In the genomic region with DNA sequence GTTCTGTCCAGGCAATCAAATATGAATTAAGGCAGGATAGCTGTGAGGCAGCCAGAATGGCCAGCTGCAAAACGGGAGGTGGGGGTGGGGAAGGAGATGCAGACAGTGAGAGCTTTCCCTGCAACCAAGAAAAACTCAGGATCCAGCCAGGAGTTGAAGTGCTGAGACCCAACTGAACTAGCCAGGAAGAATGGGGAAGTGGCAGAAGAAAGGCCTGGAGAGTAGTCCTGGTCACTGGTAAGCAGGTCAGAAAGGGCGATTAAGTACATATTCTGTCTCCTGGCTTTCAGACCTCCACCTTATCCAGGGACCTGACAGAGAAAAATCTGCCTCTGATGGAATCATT, we compare ENCODE assay signal across 20 cellular contexts. TPM values are rescaled to one million over a fixed set of nuclear protein-coding genes. Genes with fewer than 3 reads are reported as not detected.
DNase-seq lines count a peak whose midpoint lies in the region; ATAC-seq, FAIRE-seq and TF ChIP-seq lines count a peak whose summit lies in the region.
"Had no signal": no experiment of that assay in that cellular context is flagged by ENCODE, and none has a peak within 500 bp of the region (broad histone marks: within the 10 kb centered on the region; RNA-seq: fewer than 3 reads in every experiment).

No MANE protein-coding gene starts in this region.

- H3K4me3 Mint-ChIP-seq in nephron progenitor cell: peak overlapping the region; percentile 92
- H3K4me3 Mint-ChIP-seq: CD4-positive, alpha-beta T cell had no signal

- H3K9me3 ChIP-seq in HUES48 (ENCODE audit: control insufficient read depth, insufficient read depth, low read length) (no peaks in the 10 kb centered on the region), K562 (replicated peaks; ENCODE audit: control insufficient read depth, insufficient read depth, low read depth, low read length) (no peaks in the 10 kb centered on the region), esophagus squamous epithelium (no peaks in the 10 kb centered on the region)

- no peak for ATAC-seq in K562
- ATAC-seq: left cardiac atrium, SK-N-SH treated with all-trans-retinoic acid at 6 μM for 48 hours had no signal

- 0% methylated on average over 2 of the region's 2 CpGs for WGBS in K562 (ENCODE audit: insufficient coverage, low coverage, missing lambda C conversion rate)
- WGBS in esophagus squamous epithelium, 2 donors: 55 to 79% methylated on average over 2 of the region's 2 CpGs

- H3K9me3 Mint-ChIP-seq in nephron progenitor cell: no peaks in the 10 kb centered on the region
- H3K9me3 Mint-ChIP-seq: CD4-positive, alpha-beta T cell had no signal

- H4K20me1 ChIP-seq in K562 (replicated peaks; ENCODE audit: control insufficient read depth, insufficient read depth, low read length): no peaks in the 10 kb centered on the region; the same call in 1 of the 2 replicates

- no TSS peak for BruUV-seq in K562 (replicated peaks; lab: Mats Ljungman, UMichigan)

- H3K9ac ChIP-seq in HUES48 (ENCODE audit: low read depth, low read length) (no peak overlapping the region), K562 (ENCODE audit: insufficient read depth in 1 of 2, low read depth in 2 of 2, low read length in 2 of 2) (no peak overlapping the region)

- CTCF ChIA-PET in K562 (lab: Yijun Ruan, JAX; ENCODE audit: low intra/inter-chr PET ratio): no interaction called here

- no peak for FAIRE-seq in K562 (lab: Jason Lieb, UNC)
- FAIRE-seq: endometrium had no signal

- no peak overlapping the region for H3K4me2 ChIP-seq in K562 (ENCODE audit: insufficient read depth, low read length)

- peaks cover 100% of the 10 kb centered on the region for H3K27me3 ChIP-seq in HUES48 (ENCODE audit: control insufficient read depth, insufficient read depth, low read length)
- peaks cover 69 to 75% of the 10 kb centered on the region in 2 experiments for H3K27me3 ChIP-seq in K562 (ENCODE audit: control insufficient read depth in 2 of 2, insufficient read depth in 2 of 2, low read length in 2 of 2)
- H3K27me3 ChIP-seq in esophagus squamous epithelium: peaks cover 34 to 100% (median 48%) of the 10 kb centered on the region in 4 donors

- H3K36me3 ChIP-seq in HUES48 (ENCODE audit: control insufficient read depth, insufficient read depth, low read length) (no peaks in the 10 kb centered on the region), K562 (ENCODE audit: control insufficient read depth, insufficient read depth, low read length) (no peaks in the 10 kb centered on the region), esophagus squamous epithelium (no peaks in the 10 kb centered on the region)

- TF ChIP-seq CTCF in K562 (IDR thresholded peaks at IDR 0.05 in 2 of 3, conservative IDR thresholded peaks at IDR 0.05 in 1 of 3; ENCODE audit: insufficient read depth in 2 of 3, low read depth in 1 of 3, low read length in 3 of 3) (no peak), nephron progenitor cell (IDR thresholded peaks at IDR 0.05) (no peak), esophagus squamous epithelium (IDR thresholded peaks at IDR 0.05) (no peak)

- H3K4me3 ChIP-seq in HUES48 (ENCODE audit: low read depth, low read length): peak overlapping the region; percentile 40; the same call in 1 of the 2 replicates
- H3K4me3 ChIP-seq in K562: no peak overlapping the region
- no peak overlapping the region for H3K4me3 ChIP-seq in esophagus squamous epithelium

- intact Hi-C loops in K562 (cut with micrococcal nuclease) (no loop called here), esophagus squamous epithelium (cut with DNase I) (no loop called here)

- TF ChIP-seq RAD21 in K562 (CRISPR knock-in tag; conservative IDR thresholded peaks at IDR 0.05 in 1 of 2, IDR thresholded peaks at IDR 0.05 in 1 of 2): no peak

- no peak for TF ChIP-seq POLR2A in K562 (conservative IDR thresholded peaks at IDR 0.05)
- TF ChIP-seq POLR2A in esophagus squamous epithelium (IDR thresholded peaks at IDR 0.05): no peak

- H3K27ac ChIP-seq in HUES48 (ENCODE audit: low read depth, low read length) (no peak overlapping the region), K562 (ENCODE audit: extremely low read depth, low read depth, low read length) (no peak overlapping the region), esophagus squamous epithelium (no peak overlapping the region)
- H3K27ac ChIP-seq: HL-60 had no signal

- H3K9me1 ChIP-seq in K562 (ENCODE audit: control insufficient read depth, insufficient read depth, low read length): no peaks in the 10 kb centered on the region

- peaks cover 32% of the 10 kb centered on the region for H3K4me1 ChIP-seq in HUES48 (ENCODE audit: control insufficient read depth, insufficient read depth, low read length)
- peaks cover 0 to 31% of the 10 kb centered on the region in 2 experiments; a peak in 2 of 5 replicates for H3K4me1 ChIP-seq in K562 (replicated peaks in 1 of 2; ENCODE audit: control insufficient read depth in 2 of 2, insufficient read depth in 2 of 2, low read length in 2 of 2)
- H3K4me1 ChIP-seq in esophagus squamous epithelium: peaks cover 3 to 36% (median 7%) of the 10 kb centered on the region in 3 donors

- POLR2A ChIA-PET in K562 (lab: Yijun Ruan, JAX): interaction anchor here (0.7 kb wide), 1 partner anchor 34 kb away, joined by 5 read pairs; no protein-coding TSS in a partner anchor

- peaks cover 95% of the 10 kb centered on the region for H3K4me1 Mint-ChIP-seq in nephron progenitor cell

- H3K27ac Mint-ChIP-seq in nephron progenitor cell: peak overlapping the region; percentile 99
- H3K27ac Mint-ChIP-seq: CD4-positive, alpha-beta T cell; H9 had no signal

- DNase-seq in K562 (ENCODE audit: extremely low read depth in 1 of 4, low spot score in 3 of 4) (no peak), nephron progenitor cell (no peak), NCI-H2196 (lab: John Stamatoyannopoulos, UW; ENCODE audit: unreplicated experiment) (no peak), esophagus squamous epithelium (lab: John Stamatoyannopoulos, UW) (no peak), cerebellar cortex (ENCODE audit: low spot score) (no peak)
- DNase-seq: activated CD4-positive, alpha-beta T cell treated with anti-CD3 and anti-CD28 coated beads for 4 hours; activated CD8-positive, alpha-beta memory T cell treated with anti-CD3 and anti-CD28 coated beads, Interleukin-2, amount 50 U/mL, for 4 hours; activated gamma-delta T cell treated with Interleukin-2 at 50 U/mL for 16 hours; CD4-positive, alpha-beta T cell; KG1; left cardiac atrium; NCI-H2171 treated with DMSO at 0.1 percent for 48 hours; stimulated activated CD4-positive, alpha-beta T cell treated with anti-CD3 and anti-CD28 coated beads, Interleukin-4, amount 100 ng/mL, for 1 hour had no signal

- peaks cover 21% of the 10 kb centered on the region for H3K36me3 Mint-ChIP-seq in nephron progenitor cell (ENCODE audit: low read depth)

- no peak for TF ChIP-seq EP300 in K562 (IDR thresholded peaks at IDR 0.05; ENCODE audit: low read length)

- H3K79me2 ChIP-seq in K562 (ENCODE audit: control insufficient read depth, insufficient read depth, low read length): no peaks in the 10 kb centered on the region

- H3K27me3 Mint-ChIP-seq in nephron progenitor cell (ENCODE audit: low read depth, poor library complexity): peaks cover 16% of the 10 kb centered on the region

- in situ Hi-C loops in K562 (cut with MboI): no loop called here

- no peak overlapping the region for H2AFZ ChIP-seq in K562 (ENCODE audit: low read depth, low read length)

RNA-seq across cellular contexts. Expression of a gene that starts 12.8 kb away (rescaled TPM):
- total RNA-seq in K562 (2011; cell fraction: chromatin; rRNA removed; ENCODE audit: low replicate concordance): not detected in 2 replicates
- not detected in 2 replicates for total RNA-seq in K562 (2011; cell fraction: nucleolus; rRNA removed)
- total RNA-seq in K562 (2011; cell fraction: nucleoplasm; rRNA removed): not detected in 2 replicates
- total RNA-seq in K562 (2014; rRNA removed) (not detected in 2 replicates), K562 (2014; rRNA removed; fragmentation: Illumina TruSeq; extraction: Trizol) (not detected in 2 replicates), K562 (2015; rRNA removed; fragmentation: Illumina TruSeq; extraction: Trizol) (not detected in 2 replicates), K562 (2021) (not detected in 2 replicates), esophagus squamous epithelium (under 1 TPM in 1 of 4 donors, not detected in 3; 0.19 TPM)
- polyA plus RNA-seq in K562 (2011; rRNA removed) (not detected in 2 replicates), K562 (2014; fragmentation: Illumina TruSeq; extraction: Trizol) (not detected in 2 replicates), K562 (2014; fragmentation: Nextera tagmentation; extraction: Ambion mirVana) (not detected), K562 (2014; rRNA removed) (not detected in 2 replicates)
- 0.03 TPM in 1 of 2 replicates, not detected in the other for polyA plus RNA-seq in K562 (2011; cell fraction: cytosol; rRNA removed)
- not detected in 2 replicates for polyA plus RNA-seq in K562 (2011; cell fraction: nucleus; rRNA removed)
- not detected in 2 replicates for polyA plus RNA-seq in K562 (2012)
- polyA minus RNA-seq in K562 (2011; rRNA and poly(A)+ RNA removed): not detected in 2 replicates
- not detected in 2 replicates for polyA minus RNA-seq in K562 (2011; cell fraction: cytosol; rRNA and poly(A)+ RNA removed)
- not detected in 2 replicates for polyA minus RNA-seq in K562 (2011; cell fraction: nucleus; rRNA and poly(A)+ RNA removed)
- total RNA-seq: CD4-positive, alpha-beta T cell; cerebellum; H9; osteocyte had no signal

RNA-seq across cellular contexts. Expression of a gene that starts 18.6 kb away (rescaled TPM):
- total RNA-seq in K562 (2011; cell fraction: chromatin; rRNA removed; ENCODE audit: low replicate concordance): not detected in 2 replicates
- total RNA-seq in K562 (2011; cell fraction: nucleolus; rRNA removed): not detected in 2 replicates
- total RNA-seq in K562 (2011; cell fraction: nucleoplasm; rRNA removed): not detected in 2 replicates
- total RNA-seq in K562 (2014; rRNA removed): not detected in 2 replicates
- total RNA-seq in K562 (2014; rRNA removed; fragmentation: Illumina TruSeq; extraction: Trizol): not detected in 2 replicates
- not detected in 2 replicates for total RNA-seq in K562 (2015; rRNA removed; fragmentation: Illumina TruSeq; extraction: Trizol)
- total RNA-seq in K562 (2021): not detected in 2 replicates
- not detected in 2 replicates for polyA plus RNA-seq in K562 (2011; rRNA removed)
- not detected in 2 replicates for polyA plus RNA-seq in K562 (2011; cell fraction: cytosol; rRNA removed)
- polyA plus RNA-seq in K562 (2011; cell fraction: nucleus; rRNA removed): not detected in 2 replicates
- not detected in 2 replicates for polyA plus RNA-seq in K562 (2012)
- polyA plus RNA-seq in K562 (2014; fragmentation: Illumina TruSeq; extraction: Trizol): not detected in 2 replicates
- not detected for polyA plus RNA-seq in K562 (2014; fragmentation: Nextera tagmentation; extraction: Ambion mirVana)
- polyA plus RNA-seq in K562 (2014; rRNA removed): not detected in 2 replicates
- polyA minus RNA-seq in K562 (2011; rRNA and poly(A)+ RNA removed): not detected in 2 replicates
- not detected in 2 replicates for polyA minus RNA-seq in K562 (2011; cell fraction: cytosol; rRNA and poly(A)+ RNA removed)
- not detected in 2 replicates for polyA minus RNA-seq in K562 (2011; cell fraction: nucleus; rRNA and poly(A)+ RNA removed)
- 1 to 10 TPM in 2 of 4 donors, under 1 TPM in 1, not detected in 1; 0.40 to 2.9 (median 1.5) TPM for total RNA-seq in esophagus squamous epithelium
- total RNA-seq: CD4-positive, alpha-beta T cell; cerebellum; H9; osteocyte had no signal

RNA-seq across cellular contexts. Expression of a gene that starts 24.4 kb away (rescaled TPM):
- not detected in 2 replicates for total RNA-seq in K562 (2011; cell fraction: chromatin; rRNA removed; ENCODE audit: low replicate concordance)
- not detected in 2 replicates for total RNA-seq in K562 (2011; cell fraction: nucleolus; rRNA removed)
- not detected in 2 replicates for total RNA-seq in K562 (2011; cell fraction: nucleoplasm; rRNA removed)
- total RNA-seq in K562 (2014; rRNA removed): not detected in 2 replicates
- not detected in 2 replicates for total RNA-seq in K562 (2014; rRNA removed; fragmentation: Illumina TruSeq; extraction: Trizol)
- total RNA-seq in K562 (2015; rRNA removed; fragmentation: Illumina TruSeq; extraction: Trizol): not detected in 2 replicates
- total RNA-seq in K562 (2021): not detected in 2 replicates
- not detected in 2 replicates for polyA plus RNA-seq in K562 (2011; rRNA removed)
- 0.04 TPM in 1 of 2 replicates, not detected in the other for polyA plus RNA-seq in K562 (2011; cell fraction: cytosol; rRNA removed)
- not detected in 2 replicates for polyA plus RNA-seq in K562 (2011; cell fraction: nucleus; rRNA removed)
- polyA plus RNA-seq in K562 (2012): 0.11 TPM in 1 of 2 replicates, not detected in the other
- not detected in 2 replicates for polyA plus RNA-seq in K562 (2014; fragmentation: Illumina TruSeq; extraction: Trizol)
- not detected for polyA plus RNA-seq in K562 (2014; fragmentation: Nextera tagmentation; extraction: Ambion mirVana)
- not detected in 2 replicates for polyA plus RNA-seq in K562 (2014; rRNA removed)
- polyA minus RNA-seq in K562 (2011; rRNA and poly(A)+ RNA removed): not detected in 2 replicates
- polyA minus RNA-seq in K562 (2011; cell fraction: cytosol; rRNA and poly(A)+ RNA removed): not detected in 2 replicates
- not detected in 2 replicates for polyA minus RNA-seq in K562 (2011; cell fraction: nucleus; rRNA and poly(A)+ RNA removed)
- total RNA-seq in esophagus squamous epithelium: 1 to 10 TPM in 1 of 4 donors, under 1 TPM in 1, not detected in 2; 0.31 to 2.5 TPM
- total RNA-seq: CD4-positive, alpha-beta T cell; cerebellum; H9; osteocyte had no signal

RNA-seq across cellular contexts. Expression of a gene that starts 46.2 kb away (rescaled TPM):
- not detected in 2 replicates for total RNA-seq in K562 (2011; cell fraction: chromatin; rRNA removed; ENCODE audit: low replicate concordance)
- not detected in 2 replicates for total RNA-seq in K562 (2011; cell fraction: nucleolus; rRNA removed)
- not detected in 2 replicates for total RNA-seq in K562 (2011; cell fraction: nucleoplasm; rRNA removed)
- total RNA-seq in K562 (2014; rRNA removed) (not detected in 2 replicates), K562 (2014; rRNA removed; fragmentation: Illumina TruSeq; extraction: Trizol) (0.15 TPM in 1 of 2 replicates, not detected in the other), K562 (2015; rRNA removed; fragmentation: Illumina TruSeq; extraction: Trizol) (not detected in 2 replicates), K562 (2021) (not detected in 2 replicates), esophagus squamous epithelium (1 to 10 TPM in 3 of 4 donors, not detected in 1; 1.2 to 4.6 (median 1.2) TPM)
- polyA plus RNA-seq in K562 (2011; rRNA removed) (not detected in 2 replicates), K562 (2014; fragmentation: Illumina TruSeq; extraction: Trizol) (not detected in 2 replicates), K562 (2014; fragmentation: Nextera tagmentation; extraction: Ambion mirVana) (under 1 TPM in 1 of 2 experiments, not detected in 1; 0.04 TPM), K562 (2014; rRNA removed) (0.30 TPM in 1 of 2 replicates, not detected in the other)
- not detected in 2 replicates for polyA plus RNA-seq in K562 (2011; cell fraction: cytosol; rRNA removed)
- polyA plus RNA-seq in K562 (2011; cell fraction: nucleus; rRNA removed): not detected in 2 replicates
- 0.57 TPM in 1 of 2 replicates, not detected in the other for polyA plus RNA-seq in K562 (2012)
- polyA minus RNA-seq in K562 (2011; rRNA and poly(A)+ RNA removed): not detected in 2 replicates
- not detected in 2 replicates for polyA minus RNA-seq in K562 (2011; cell fraction: cytosol; rRNA and poly(A)+ RNA removed)
- polyA minus RNA-seq in K562 (2011; cell fraction: nucleus; rRNA and poly(A)+ RNA removed): 0.22 TPM in 1 of 2 replicates, not detected in the other
- total RNA-seq: CD4-positive, alpha-beta T cell; cerebellum; H9; osteocyte had no signal

RNA-seq across cellular contexts. Expression of a gene that starts 53.2 kb away (rescaled TPM):
- not detected in 2 replicates for total RNA-seq in K562 (2011; cell fraction: chromatin; rRNA removed; ENCODE audit: low replicate concordance)
- total RNA-seq in K562 (2011; cell fraction: nucleolus; rRNA removed): not detected in 2 replicates
- total RNA-seq in K562 (2011; cell fraction: nucleoplasm; rRNA removed): not detected in 2 replicates
- not detected in 2 replicates for total RNA-seq in K562 (2014; rRNA removed)
- total RNA-seq in K562 (2014; rRNA removed; fragmentation: Illumina TruSeq; extraction: Trizol): not detected in 2 replicates
- not detected in 2 replicates for total RNA-seq in K562 (2015; rRNA removed; fragmentation: Illumina TruSeq; extraction: Trizol)
- not detected in 2 replicates for total RNA-seq in K562 (2021)
- polyA plus RNA-seq in K562 (2011; rRNA removed): not detected in 2 replicates
- polyA plus RNA-seq in K562 (2011; cell fraction: cytosol; rRNA removed): not detected in 2 replicates
- not detected in 2 replicates for polyA plus RNA-seq in K562 (2011; cell fraction: nucleus; rRNA removed)
- polyA plus RNA-seq in K562 (2012): not detected in 2 replicates
- polyA plus RNA-seq in K562 (2014; fragmentation: Illumina TruSeq; extraction: Trizol): not detected in 2 replicates
- not detected for polyA plus RNA-seq in K562 (2014; fragmentation: Nextera tagmentation; extraction: Ambion mirVana)
- polyA plus RNA-seq in K562 (2014; rRNA removed): not detected in 2 replicates
- not detected in 2 replicates for polyA minus RNA-seq in K562 (2011; rRNA and poly(A)+ RNA removed)
- polyA minus RNA-seq in K562 (2011; cell fraction: cytosol; rRNA and poly(A)+ RNA removed): not detected in 2 replicates
- not detected in 2 replicates for polyA minus RNA-seq in K562 (2011; cell fraction: nucleus; rRNA and poly(A)+ RNA removed)
- 1 to 10 TPM in 1 of 4 donors, under 1 TPM in 1, not detected in 2; 0.61 to 3.4 TPM for total RNA-seq in esophagus squamous epithelium
- total RNA-seq: CD4-positive, alpha-beta T cell; cerebellum; H9; osteocyte had no signal
